ENCODE assay signal across 8 cellular contexts in the genomic region with DNA sequence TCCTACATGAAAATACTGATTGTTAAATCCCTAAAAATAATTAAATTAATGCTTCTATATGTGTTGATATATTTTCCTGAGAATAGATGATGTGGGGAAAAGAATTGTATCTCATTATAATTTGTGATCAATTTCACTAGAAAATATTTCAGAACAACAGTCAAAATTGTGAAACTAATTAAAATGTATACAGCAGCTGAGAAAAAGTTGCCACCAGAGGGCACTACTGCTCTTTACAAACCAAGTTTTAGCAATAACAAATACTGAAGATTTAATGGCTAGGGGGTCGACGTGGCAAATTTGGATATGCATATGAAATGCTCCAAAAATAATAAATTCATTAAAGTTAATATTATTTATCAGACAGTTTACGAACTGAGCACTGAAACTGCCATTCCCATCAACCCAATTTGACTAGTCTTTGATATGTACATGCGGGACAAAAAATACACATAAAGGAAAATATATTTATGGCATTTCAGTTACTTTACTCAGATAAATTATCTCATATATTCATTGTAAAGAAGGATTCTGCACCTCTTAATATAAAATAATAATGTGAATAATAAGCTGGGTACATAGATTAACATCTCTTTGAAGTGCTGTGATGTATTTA.
A peak's percentile ranks its signal among the peaks of the same experiment; 100 is the strongest.
DNase-seq lines count a peak whose midpoint lies in the region; ATAC-seq and TF ChIP-seq lines count a peak whose summit lies in the region.

No MANE protein-coding gene starts in this region.

- POLR2A ChIA-PET in A673 (lab: Charles Lee; ENCODE audit: low non-redundant PET): no interaction called here

- H3K27ac ChIP-seq in A673 (ENCODE audit: low read depth, low read length, poor library complexity, severe bottlenecking) (no peak overlapping the region), iPS DF 6.9 (ENCODE audit: low read length) (no peak overlapping the region)

- no peaks in the 10 kb centered on the region for H3K36me3 ChIP-seq in A673 (ENCODE audit: insufficient read depth, low read length, poor library complexity, severe bottlenecking)
- H3K36me3 ChIP-seq in GM06990 (ENCODE audit: control insufficient read depth, insufficient read depth, low read length): no peaks in the 10 kb centered on the region
- no peaks in the 10 kb centered on the region for H3K36me3 ChIP-seq in iPS DF 6.9 (ENCODE audit: control insufficient read depth, insufficient read depth, low read length)

- TF ChIP-seq CTCF in A673 (conservative IDR thresholded peaks at IDR 0.05; ENCODE audit: low read depth, low read length): peak; percentile 87
- peak; percentile 58 for TF ChIP-seq CTCF in GM06990 (IDR thresholded peaks at IDR 0.05; ENCODE audit: insufficient read depth, low read length, poor library complexity, severe bottlenecking)

- ATAC-seq in HG02938 (IDR thresholded peaks at IDR 0.05; ENCODE audit: unreplicated experiment) (no peak), HG03442 (IDR thresholded peaks at IDR 0.05; ENCODE audit: unreplicated experiment) (no peak)

- no peaks in the 10 kb centered on the region for H3K9me3 ChIP-seq in A673 (ENCODE audit: low read depth, low read length, poor library complexity, severe bottlenecking)
- H3K9me3 ChIP-seq in iPS DF 6.9 (ENCODE audit: control insufficient read depth, insufficient read depth, low read length): no peaks in the 10 kb centered on the region

- DNase-seq in A673 (ENCODE audit: low spot score) (peak; percentile 52), GM06990 (ENCODE audit: extremely low read depth, insufficient read length) (peak; percentile 2), NCI-H2227 (lab: John Stamatoyannopoulos, UW; ENCODE audit: unreplicated experiment) (peak; percentile 71), iPS DF 6.9 (ENCODE audit: low read depth, low spot score) (peak; percentile 29)
- DNase-seq in activated naive CD4-positive, alpha-beta T cell treated with anti-CD3 and anti-CD28 coated beads, Interleukin-2, amount 50 U/mL, for 16 hours: peak; percentile 13
- DNase-seq in stimulated activated CD8-positive, alpha-beta memory T cell treated with anti-CD3 and anti-CD28 coated beads, Interleukin-4, amount 100 ng/mL, for 48 hours: peak; percentile 67

- CTCF ChIA-PET in A673 (lab: Charles Lee): no interaction called here

- intact Hi-C loops in A673 (cut with micrococcal nuclease; ENCODE audit: unreplicated experiment): no loop called here

- BruUV-seq in A673 (replicated peaks; lab: Mats Ljungman, UMichigan): no TSS peak

- no peak overlapping the region for H3K4me3 ChIP-seq in A673 (ENCODE audit: low read depth, low read length, poor library complexity, severe bottlenecking)
- H3K4me3 ChIP-seq in GM06990 (replicated peaks; ENCODE audit: low read depth, low read length): no peak overlapping the region
- no peak overlapping the region for H3K4me3 ChIP-seq in iPS DF 6.9 (ENCODE audit: low read length)

- H3K4me1 ChIP-seq in A673 (ENCODE audit: insufficient read depth, low read length, poor library complexity, severe bottlenecking): no peaks in the 10 kb centered on the region
- no peaks in the 10 kb centered on the region for H3K4me1 ChIP-seq in iPS DF 6.9 (ENCODE audit: control insufficient read depth, insufficient read depth, low read length)

- no CpG with 5 or more reads among the region's 4 CpGs for WGBS in iPS DF 6.9 (ENCODE audit: insufficient coverage, insufficient read length)

- no peaks in the 10 kb centered on the region for H3K27me3 ChIP-seq in A673 (replicated peaks; ENCODE audit: insufficient read depth, low read depth, low read length, poor library complexity)
- no peaks in the 10 kb centered on the region for H3K27me3 ChIP-seq in GM06990 (replicated peaks; ENCODE audit: control insufficient read depth, insufficient read depth, low read length)
- H3K27me3 ChIP-seq in iPS DF 6.9 (ENCODE audit: control insufficient read depth, insufficient read depth, low read length): no peaks in the 10 kb centered on the region

Comparison
In these comparisons a context has a peak if more than half of its experiments do, and no peak if none do; other contexts are left out.
1. DNase-seq: peak in every context shown above with its lines; median percentile 71 in NCI-H2227; 67 in stimulated activated CD8-positive, alpha-beta memory T cell treated with anti-CD3 and anti-CD28 coated beads, Interleukin-4, amount 100 ng/mL, for 48 hours; 52 in A673; 29 in iPS DF 6.9; 13 in activated naive CD4-positive, alpha-beta T cell treated with anti-CD3 and anti-CD28 coated beads, Interleukin-2, amount 50 U/mL, for 16 hours; 2 in GM06990.